Comparison of ENCODE assay signal across 8 cellular contexts in the genomic region with DNA sequence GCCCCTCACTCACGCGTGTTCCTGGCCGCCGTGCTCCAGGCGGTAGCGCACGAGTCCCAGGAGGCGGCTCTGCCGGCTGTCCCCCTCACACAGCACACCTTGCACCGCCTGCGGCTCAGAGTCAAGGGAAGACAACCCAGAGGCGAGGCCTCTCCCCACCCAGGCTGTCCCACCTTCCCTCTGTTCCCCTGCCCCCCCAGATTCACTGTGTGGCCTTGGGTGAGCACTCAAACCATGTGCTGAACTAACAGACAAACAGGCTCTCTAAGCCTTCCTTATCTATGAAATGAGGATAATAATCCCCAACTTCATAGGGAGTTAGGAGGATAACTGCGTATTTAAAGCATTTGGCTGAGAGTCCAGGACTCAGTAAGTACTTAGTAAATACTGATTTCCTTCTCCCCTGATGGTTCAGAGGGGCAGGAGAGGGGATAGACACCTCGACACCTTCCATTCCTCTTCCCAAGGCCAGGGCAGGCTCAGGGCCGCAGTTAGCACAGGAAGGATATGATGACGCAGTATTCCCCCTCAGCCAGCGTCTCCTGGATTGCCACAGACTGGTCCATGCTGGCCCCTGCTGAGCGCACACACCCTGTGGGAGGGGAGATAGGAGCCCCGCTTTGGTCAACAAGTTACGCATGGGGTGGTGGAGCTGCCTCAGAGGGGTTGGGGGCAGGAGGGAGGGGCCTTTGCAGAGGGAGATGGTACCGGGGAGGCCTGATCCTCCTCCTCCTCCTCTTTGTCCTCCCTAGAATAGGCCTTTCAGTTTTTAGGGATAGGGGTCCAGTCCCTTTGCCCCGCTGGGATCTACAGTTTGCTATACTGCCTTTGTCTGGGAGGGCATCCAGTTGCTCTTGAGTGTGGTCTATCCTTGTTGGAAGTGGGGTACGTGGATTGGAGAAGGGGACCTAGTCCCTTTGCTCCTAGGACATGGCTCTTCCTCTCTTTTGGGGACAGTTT. TPM values are rescaled to one million over a fixed set of nuclear protein-coding genes. Genes with fewer than 3 reads are reported as not detected.
DNase-seq lines count a peak whose midpoint lies in the region; ATAC-seq, FAIRE-seq and TF ChIP-seq lines count a peak whose summit lies in the region.

No MANE protein-coding gene starts in this region.

- TSS peak; percentile 79 for BruUV-seq in GM12878 (replicated peaks; lab: Mats Ljungman, UMichigan)

- no peak for TF ChIP-seq POLR2A in GM12878 (IDR thresholded peaks at IDR 0.05; ENCODE audit: low read depth, low read length)

- H3K4me2 ChIP-seq in KMS-11 (peak overlapping the region; percentile 72), GM12878 (ENCODE audit: control insufficient read depth, insufficient read depth) (peak overlapping the region; percentile 32)

- WGBS in GM12878 (ENCODE audit: insufficient coverage, insufficient replicate concordance, low lambda C conversion rate, missing lambda C conversion rate): 71% methylated on average over 23 of the region's 23 CpGs

- H3K9me3 ChIP-seq in GM12878 (replicated peaks; ENCODE audit: control insufficient read depth, insufficient read depth, low read length): no peaks in the 10 kb centered on the region; the same call in 2 of the 3 replicates
- no peaks in the 10 kb centered on the region for H3K9me3 ChIP-seq in iPS-15b (ENCODE audit: control insufficient read depth, insufficient read depth, low read length)

- DNase-seq in GM12865 (ENCODE audit: low read depth): no peak
- no peak for DNase-seq in GM12878 (ENCODE audit: low read depth, low spot score)
- DNase-seq in retinal pigment epithelial cell (ENCODE audit: low read depth): peak; percentile 17
- no peak for DNase-seq in SKM-1 treated with dmso at 0.1 percent for 144 hours (lab: John Stamatoyannopoulos, UW; ENCODE audit: unreplicated experiment)
- no peak for DNase-seq in stimulated activated naive CD4-positive, alpha-beta T cell treated with Interleukin-2 at 50 U/mL for 16 hours (lab: John Stamatoyannopoulos, UW)

- TF ChIP-seq RAD21 in GM12878 (IDR thresholded peaks at IDR 0.05; ENCODE audit: insufficient read depth, low read depth, low read length): no peak

- H2AFZ ChIP-seq in KMS-11 (ENCODE audit: low read depth) (peak overlapping the region; percentile 97; the same call in 1 of the 2 replicates), GM12878 (ENCODE audit: control insufficient read depth, low read depth, low read length) (peak overlapping the region; percentile 88)

- peak; percentile 20 for ATAC-seq in GM12878
- no peak for ATAC-seq in GM19463 (IDR thresholded peaks at IDR 0.05; ENCODE audit: unreplicated experiment)

- H3K27ac ChIP-seq in KMS-11: peak overlapping the region; percentile 5; the same call in 1 of the 2 replicates
- H3K27ac ChIP-seq in GM12878 (ENCODE audit: control insufficient read depth, insufficient read depth): peak overlapping the region; percentile 63

- intact Hi-C loops in GM12878 (cut with micrococcal nuclease; ENCODE audit: unreplicated experiment): no loop called here

- CTCF ChIA-PET in GM12878 (lab: Yijun Ruan, JAX): interaction anchor here (1.0 to 4.5 kb wide), 4 partner anchors 10 to 55 kb away, joined by 3 to 15 read pairs (median 7); no protein-coding TSS in a partner anchor

- peaks cover 9% of the 10 kb centered on the region for H3K4me1 ChIP-seq in KMS-11 (ENCODE audit: low read depth, poor library complexity, severe bottlenecking)
- peaks cover 27% of the 10 kb centered on the region for H3K4me1 ChIP-seq in GM12878 (ENCODE audit: control insufficient read depth, insufficient read depth, low read length)
- H3K4me1 ChIP-seq in iPS-15b (ENCODE audit: control insufficient read depth, insufficient read depth, low read length): peaks cover 6% of the 10 kb centered on the region

- no peak for TF ChIP-seq CTCF in GM12865 (IDR thresholded peaks at IDR 0.05; ENCODE audit: insufficient read depth, low read depth, low read length, missing control alignments)
- no peak for TF ChIP-seq CTCF in KMS-11 (conservative IDR thresholded peaks at IDR 0.05; ENCODE audit: low read depth, low read length)
- TF ChIP-seq CTCF in GM12878 (IDR thresholded peaks at IDR 0.05 in 2 of 3, conservative IDR thresholded peaks at IDR 0.05 in 1 of 3; ENCODE audit: control insufficient read depth in 2 of 3, extremely low read depth in 1 of 3, insufficient read depth in 1 of 3, low read depth in 3 of 3, low read length in 3 of 3): no peak
- no peak for TF ChIP-seq CTCF in retinal pigment epithelial cell (conservative IDR thresholded peaks at IDR 0.05; ENCODE audit: low read depth, low read length)

- H4K20me1 ChIP-seq in KMS-11 (ENCODE audit: insufficient read depth): no peaks in the 10 kb centered on the region
- H4K20me1 ChIP-seq in GM12878 (ENCODE audit: control insufficient read depth, insufficient read depth): no peaks in the 10 kb centered on the region

- in situ Hi-C loops in GM12878 (cut with MboI): no loop called here

- TF ChIP-seq EP300 in GM12878 (IDR thresholded peaks at IDR 0.05; ENCODE audit: borderline replicate concordance in 1 of 2, control insufficient read depth in 1 of 2, low read depth in 2 of 2, low read length in 2 of 2): no peak

- H3K9ac ChIP-seq in KMS-11 (peak overlapping the region; percentile 66; the same call in 1 of the 2 replicates), GM12878 (ENCODE audit: control insufficient read depth, insufficient read depth, low read length) (peak overlapping the region; percentile 55), iPS-15b (ENCODE audit: low read depth, low read length) (peak overlapping the region; percentile 73)

- FAIRE-seq in GM12878 (lab: Jason Lieb, UNC): peak; percentile 23

- H3K27me3 ChIP-seq in KMS-11 (ENCODE audit: insufficient read depth, low read depth) (no peaks in the 10 kb centered on the region), GM12878 (replicated peaks in 1 of 2; ENCODE audit: control insufficient read depth in 2 of 2, insufficient read depth in 2 of 2, low read length in 1 of 2) (no peaks in the 10 kb centered on the region), iPS-15b (ENCODE audit: control insufficient read depth, insufficient read depth, low read length) (no peaks in the 10 kb centered on the region)

- SMC1A ChIA-PET in GM12878 (lab: Charles Lee; ENCODE audit: uncharacterized antibody, unreplicated experiment): interaction anchor here (1.3 to 3.0 kb wide), 4 partner anchors 15 to 44 kb away, joined by 3 to 13 read pairs (median 12); no protein-coding TSS in a partner anchor

- POLR2A ChIA-PET in GM12878 (lab: Charles Lee): interaction anchor here (1.0 kb wide), 1 partner anchor 15 kb away, joined by 6 read pairs; no protein-coding TSS in a partner anchor

- RAD21 ChIA-PET in GM12878 (lab: Charles Lee; ENCODE audit: unreplicated experiment): interaction anchor here (1.4 to 4.4 kb wide), 2 partner anchors 15 to 19 kb away, joined by 5 to 28 read pairs; no protein-coding TSS in a partner anchor

- H3K79me2 ChIP-seq in KMS-11 (ENCODE audit: insufficient read depth, low read depth) (no peaks in the 10 kb centered on the region), GM12878 (ENCODE audit: control insufficient read depth, insufficient read depth, low read length) (peaks cover 5% of the 10 kb centered on the region; the same call in 1 of the 2 replicates)

- H3K36me3 ChIP-seq in KMS-11 (ENCODE audit: insufficient read depth) (no peaks in the 10 kb centered on the region), GM12878 (ENCODE audit: control insufficient read depth in 2 of 2, insufficient read depth in 2 of 2, low read length in 1 of 2) (no peaks in the 10 kb centered on the region; a peak in 1 of 4 replicates), iPS-15b (ENCODE audit: control insufficient read depth, insufficient read depth, low read length) (no peaks in the 10 kb centered on the region)

- H3K4me3 ChIP-seq in GM12865 (ENCODE audit: low read depth, low read length) (peak overlapping the region; percentile 86), KMS-11 (IDR thresholded peaks at IDR 0.05; ENCODE audit: insufficient read depth, low read depth, low read length) (no peak overlapping the region), GM12878 (peak overlapping the region; percentile 89), iPS-15b (ENCODE audit: low read depth, low read length) (peak overlapping the region; percentile 73), retinal pigment epithelial cell (ENCODE audit: low read length) (peak overlapping the region; percentile 71)

RNA-seq across cellular contexts. Expression of gene INPP5B, which starts 0.8 kb away (rescaled TPM):
- 129 and 133 TPM in 2 replicates for total RNA-seq in GM12878 (2013; cell fraction: nucleolus; rRNA removed)
- total RNA-seq in GM12878 (2014; rRNA removed): 38.5 and 46.2 TPM in 2 replicates
- total RNA-seq in GM12878 (2014; rRNA removed; fragmentation: Illumina TruSeq; extraction: Trizol): 28.8 and 28.9 TPM in 2 replicates
- 32.0 and 32.6 TPM in 2 replicates for total RNA-seq in GM12878 (2021)
- 16.3 TPM for polyA plus RNA-seq in GM12878 (2011; ENCODE audit: low read depth)
- 45.0 and 54.4 TPM in 2 replicates for polyA plus RNA-seq in GM12878 (2011; rRNA removed)
- polyA plus RNA-seq in GM12878 (2011; cell fraction: cytosol; rRNA removed): 43.4 and 43.6 TPM in 2 replicates
- 73.7 and 81.6 TPM in 2 replicates for polyA plus RNA-seq in GM12878 (2011; cell fraction: nucleus; rRNA removed)
- polyA plus RNA-seq in GM12878 (2012): 17.4 and 21.7 TPM in 2 replicates
- 25.0 and 27.1 TPM in 2 replicates for polyA plus RNA-seq in GM12878 (2014; fragmentation: Illumina TruSeq; extraction: Trizol)
- 10 to 100 TPM; 10.9 to 14.6 TPM for polyA plus RNA-seq in GM12878 (2014; fragmentation: Nextera tagmentation; extraction: Ambion mirVana)
- polyA plus RNA-seq in GM12878 (2014; rRNA removed): 27.8 and 29.7 TPM in 2 replicates
- 10 to 100 TPM; 18.3 to 22.2 TPM for polyA plus RNA-seq in GM12878 (2016; fragmentation: Nextera tagmentation; extraction: Ambion mirVana)
- polyA minus RNA-seq in GM12878 (2011; rRNA and poly(A)+ RNA removed): 50.5 and 57.4 TPM in 2 replicates
- 16.6 and 20.0 TPM in 2 replicates for polyA minus RNA-seq in GM12878 (2011; cell fraction: cytosol; rRNA and poly(A)+ RNA removed)
- 32.5 and 63.1 TPM in 2 replicates for polyA minus RNA-seq in GM12878 (2011; cell fraction: nucleus; rRNA and poly(A)+ RNA removed)

RNA-seq across cellular contexts. Expression of gene SF3A3, which starts 43.8 kb away (rescaled TPM):
- 53.4 and 56.6 TPM in 2 replicates for total RNA-seq in GM12878 (2013; cell fraction: nucleolus; rRNA removed)
- total RNA-seq in GM12878 (2014; rRNA removed) (83.7 and 106 TPM in 2 replicates), GM12878 (2014; rRNA removed; fragmentation: Illumina TruSeq; extraction: Trizol) (164 and 165 TPM in 2 replicates), GM12878 (2021) (72.3 and 78.9 TPM in 2 replicates)
- 62.9 TPM for polyA plus RNA-seq in GM12878 (2011; ENCODE audit: low read depth)
- polyA plus RNA-seq in GM12878 (2011; rRNA removed) (76.5 and 110 TPM in 2 replicates), GM12878 (2014; fragmentation: Illumina TruSeq; extraction: Trizol) (170 and 185 TPM in 2 replicates), GM12878 (2014; fragmentation: Nextera tagmentation; extraction: Ambion mirVana) (100 to 1,000 TPM in 1 of 2 experiments, 10 to 100 TPM in 1; 86.0 to 133 TPM), GM12878 (2014; rRNA removed) (74.4 and 98.3 TPM in 2 replicates), GM12878 (2016; fragmentation: Nextera tagmentation; extraction: Ambion mirVana) (100 to 1,000 TPM; 154 to 155 TPM)
- 39.0 TPM in 2 replicates for polyA plus RNA-seq in GM12878 (2011; cell fraction: cytosol; rRNA removed)
- 40.8 and 53.3 TPM in 2 replicates for polyA plus RNA-seq in GM12878 (2011; cell fraction: nucleus; rRNA removed)
- polyA plus RNA-seq in GM12878 (2012): 48.6 and 66.5 TPM in 2 replicates
- polyA minus RNA-seq in GM12878 (2011; rRNA and poly(A)+ RNA removed): 42.9 and 53.5 TPM in 2 replicates
- 31.5 and 45.2 TPM in 2 replicates for polyA minus RNA-seq in GM12878 (2011; cell fraction: cytosol; rRNA and poly(A)+ RNA removed)
- 14.7 and 25.3 TPM in 2 replicates for polyA minus RNA-seq in GM12878 (2011; cell fraction: nucleus; rRNA and poly(A)+ RNA removed)

RNA-seq across cellular contexts. Expression of gene FHL3, which starts 59.3 kb away (rescaled TPM):
- 9.3 and 14.1 TPM in 2 replicates for total RNA-seq in GM12878 (2013; cell fraction: nucleolus; rRNA removed)
- total RNA-seq in GM12878 (2014; rRNA removed): 8.1 and 8.9 TPM in 2 replicates
- 4.2 and 5.2 TPM in 2 replicates for total RNA-seq in GM12878 (2014; rRNA removed; fragmentation: Illumina TruSeq; extraction: Trizol)
- total RNA-seq in GM12878 (2021): 11.5 and 13.9 TPM in 2 replicates
- polyA plus RNA-seq in GM12878 (2011; ENCODE audit: low read depth): 4.2 TPM
- 0.53 and 1.3 TPM in 2 replicates for polyA plus RNA-seq in GM12878 (2011; rRNA removed)
- polyA plus RNA-seq in GM12878 (2011; cell fraction: cytosol; rRNA removed): 2.2 and 2.6 TPM in 2 replicates
- polyA plus RNA-seq in GM12878 (2011; cell fraction: nucleus; rRNA removed): 3.2 and 3.6 TPM in 2 replicates
- 9.1 and 13.9 TPM in 2 replicates for polyA plus RNA-seq in GM12878 (2012)
- polyA plus RNA-seq in GM12878 (2014; fragmentation: Illumina TruSeq; extraction: Trizol): 3.9 and 9.2 TPM in 2 replicates
- polyA plus RNA-seq in GM12878 (2014; fragmentation: Nextera tagmentation; extraction: Ambion mirVana): 1 to 10 TPM in 1 of 2 experiments, under 1 TPM in 1; 0.26 to 1.3 TPM
- polyA plus RNA-seq in GM12878 (2014; rRNA removed): 7.7 and 10.3 TPM in 2 replicates
- polyA plus RNA-seq in GM12878 (2016; fragmentation: Nextera tagmentation; extraction: Ambion mirVana): 10 to 100 TPM; 10.1 to 10.7 TPM
- polyA minus RNA-seq in GM12878 (2011; rRNA and poly(A)+ RNA removed): 1.8 and 4.2 TPM in 2 replicates
- 2.3 and 6.5 TPM in 2 replicates for polyA minus RNA-seq in GM12878 (2011; cell fraction: cytosol; rRNA and poly(A)+ RNA removed)
- polyA minus RNA-seq in GM12878 (2011; cell fraction: nucleus; rRNA and poly(A)+ RNA removed): 2.7 and 3.2 TPM in 2 replicates
